28 cellular contexts compared by ENCODE assay signal in the genomic region with DNA sequence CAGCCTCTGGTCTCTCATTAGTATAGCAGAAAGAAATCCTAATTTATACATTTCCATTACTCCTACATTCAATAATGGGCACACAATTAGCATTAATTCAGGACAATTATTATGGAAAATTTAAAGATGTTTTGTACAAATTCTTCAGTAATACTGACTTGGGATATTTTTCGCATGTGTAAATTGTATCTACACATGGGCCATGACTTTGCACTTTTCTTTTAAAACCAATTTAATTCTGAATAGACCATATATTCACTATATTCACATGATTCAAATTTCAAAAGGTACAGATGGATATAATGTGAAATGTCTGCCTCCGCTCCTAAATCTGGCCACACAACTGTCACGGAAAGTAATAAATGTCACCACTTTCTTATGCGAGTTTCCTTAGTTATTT.
"Had no signal": no experiment of that assay in that cellular context is flagged by ENCODE, and none has a peak within 500 bp of the region (broad histone marks: within the 10 kb centered on the region; RNA-seq: fewer than 3 reads in every experiment).

No MANE protein-coding gene starts in this region.

- H3K4me3 ChIP-seq: adrenal gland, ascending aorta, body of pancreas, breast epithelium, cardiac muscle cell had no signal

- H3K36me3 ChIP-seq: adrenal gland, ascending aorta, brain microvascular endothelial cell, breast epithelium, cardiac muscle cell had no signal

- H3K4me1 ChIP-seq: adrenal gland, ascending aorta, body of pancreas, breast epithelium had no signal

- DNase-seq: activated effector memory CD4-positive, alpha-beta T cell treated with Interleukin-2 at 50 U/mL for 16 hours; activated gamma-delta T cell; activated gamma-delta T cell treated with Interleukin-2 at 50 U/mL for 16 hours; activated naive CD4-positive, alpha-beta T cell; activated naive CD4-positive, alpha-beta T cell treated with anti-CD3 and anti-CD28 coated beads for 36 hours; activated naive CD4-positive, alpha-beta T cell treated with anti-CD3 and anti-CD28 coated beads, Interleukin-2, amount 10 ng/mL, durations not matched to agents 7 days and 5 days; activated naive CD4-positive, alpha-beta T cell treated with anti-CD3 and anti-CD28 coated beads, Interleukin-2, amount 50 U/mL, for 16 hours; activated naive CD4-positive, alpha-beta T cell treated with Interleukin-2 at 50 U/mL for 16 hours; activated naive CD8-positive, alpha-beta T cell treated with anti-CD3 and anti-CD28 coated beads for 36 hours; activated naive CD8-positive, alpha-beta T cell treated with anti-CD3 and anti-CD28 coated beads, Interleukin-2, amount 10 ng/mL, durations not matched to agents 7 days and 5 days; activated naive CD8-positive, alpha-beta T cell treated with anti-CD3 and anti-CD28 coated beads, Interleukin-2, amount 50 U/mL, for 24 hours; activated T-cell treated with anti-CD3 and anti-CD28 coated beads, Interleukin-2, amount 50 U/mL, for 4 hours; activated T-cell treated with anti-CD3 and anti-CD28 coated beads, Interleukin-2, amount 50 U/mL, for 48 hours; activated T-cell treated with anti-CD3 and anti-CD28 coated beads, Interleukin-2, amount 50 U/mL, for 72 hours; amniotic stem cell; aorta; body of pancreas; brain microvascular endothelial cell; central memory CD4-positive, alpha-beta T cell; cerebellar nuclear complex had no signal

- H3K9me3 ChIP-seq: adrenal gland, body of pancreas had no signal

- FAIRE-seq: astrocyte, bronchial epithelial cell had no signal

- H3K27ac ChIP-seq: adrenal gland, ascending aorta, body of pancreas, brain microvascular endothelial cell, breast epithelium, cardiac muscle cell had no signal

- ATAC-seq: activated naive CD4-positive, alpha-beta T cell treated with anti-CD3 and anti-CD28 coated beads, Interleukin-2, amount 50 U/mL, for 72 hours; activated naive CD8-positive, alpha-beta T cell treated with anti-CD3 and anti-CD28 coated beads, Interleukin-2, amount 50 U/mL, for 24 hours; activated T-cell treated with anti-CD3 and anti-CD28 coated beads, Interleukin-2, amount 50 U/mL, for 4 hours; activated T-cell treated with anti-CD3 and anti-CD28 coated beads, Interleukin-2, amount 50 U/mL, for 72 hours; activated T-helper 17 cell treated with anti-CD3 and anti-CD28 coated beads, Interleukin-2, amount 50 U/mL, for 72 hours; body of pancreas had no signal

- H3K27me3 ChIP-seq: adrenal gland, ascending aorta, body of pancreas, brain microvascular endothelial cell, cardiac muscle cell had no signal
